7 cellular contexts compared by ENCODE assay signal in the genomic region with DNA sequence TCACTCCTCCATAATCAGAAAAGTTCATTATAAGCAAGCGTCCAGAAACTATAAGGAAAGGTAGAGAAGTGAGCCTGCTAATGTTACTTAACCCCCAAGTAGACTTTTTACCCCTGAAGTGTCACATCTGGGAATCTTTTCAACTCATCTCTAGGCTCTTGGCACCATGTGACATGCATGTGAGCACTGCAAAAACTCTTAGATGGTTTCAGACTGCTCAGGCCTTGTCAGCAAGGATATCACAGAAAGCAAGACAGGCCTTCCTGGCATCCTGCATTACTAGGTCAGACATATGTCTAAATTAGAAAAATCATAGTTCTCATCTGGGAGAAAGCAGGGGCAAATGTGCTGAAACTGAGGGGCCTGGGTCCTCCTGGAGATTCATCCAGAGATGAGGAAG.
DNase-seq lines count a peak whose midpoint lies in the region; ATAC-seq and TF ChIP-seq lines count a peak whose summit lies in the region.

No MANE protein-coding gene starts in this region.

- H3K79me2 ChIP-seq in MM.1S (ENCODE audit: low read length) = no peaks in the 10 kb centered on the region

- H3K4me2 ChIP-seq in MM.1S (ENCODE audit: low read depth, low read length) = peak overlapping the region; percentile 59; the same call in 1 of the 2 replicates

- H3K9ac ChIP-seq in MM.1S (ENCODE audit: low read length) (peak overlapping the region; percentile 34; the same call in 1 of the 2 replicates), rectal smooth muscle tissue (ENCODE audit: low read length) (no peak overlapping the region)

- ATAC-seq in GM19023 (IDR thresholded peaks at IDR 0.05; ENCODE audit: unreplicated experiment) = peak; percentile 15
- ATAC-seq in GM21737 (IDR thresholded peaks at IDR 0.05; ENCODE audit: unreplicated experiment) = peak; percentile 27
- ATAC-seq in HG03565 (IDR thresholded peaks at IDR 0.05; ENCODE audit: unreplicated experiment) = no peak

- H3K27ac ChIP-seq in MM.1S (ENCODE audit: low read length) (peak overlapping the region; percentile 84), rectal smooth muscle tissue (ENCODE audit: low read depth, low read length) (peak overlapping the region; percentile 54)

- TF ChIP-seq CTCF in MM.1S (IDR thresholded peaks at IDR 0.05; ENCODE audit: low read length) = no peak

- H3K4me3 ChIP-seq in MM.1S (ENCODE audit: low read length) (no peak overlapping the region; the same call in 1 of the 2 replicates), rectal smooth muscle tissue (ENCODE audit: low read length) (no peak overlapping the region)

- no peaks in the 10 kb centered on the region for H3K36me3 ChIP-seq in MM.1S (replicated peaks; ENCODE audit: insufficient read depth, low read length)
- no peaks in the 10 kb centered on the region for H3K36me3 ChIP-seq in rectal smooth muscle tissue (ENCODE audit: control insufficient read depth, insufficient read depth, low read length)

- in situ Hi-C loops in ACHN (cut with HindIII; ENCODE audit: low pct_ligation_motif_present, low pct_unique_long_range_greater_than_20kb, low sequenced_read_pairs) = no loop called here

- H2AFZ ChIP-seq in MM.1S (ENCODE audit: low read length) = peak overlapping the region; percentile 45

- peaks cover 28% of the 10 kb centered on the region for H3F3A ChIP-seq in MM.1S (ENCODE audit: insufficient read depth, low read length)

- H3K9me3 ChIP-seq in MM.1S (replicated peaks; ENCODE audit: insufficient read depth, low read length) = no peaks in the 10 kb centered on the region

- H3K4me1 ChIP-seq in MM.1S (ENCODE audit: low read length) (peaks cover 60% of the 10 kb centered on the region), rectal smooth muscle tissue (ENCODE audit: control insufficient read depth, insufficient read depth, low read length) (peaks cover 9% of the 10 kb centered on the region)

- no peaks in the 10 kb centered on the region for H3K9me2 ChIP-seq in MM.1S (replicated peaks; ENCODE audit: insufficient read depth, low read length)

- DNase-seq in MM.1S (peak; percentile 66), ACHN (no peak), kidney tubule cell (ENCODE audit: low spot score) (no peak)

- H4K20me1 ChIP-seq in MM.1S (ENCODE audit: insufficient read depth, low read length) = no peaks in the 10 kb centered on the region

- H3K27me3 ChIP-seq in MM.1S (replicated peaks; ENCODE audit: insufficient read depth, low read length) (no peaks in the 10 kb centered on the region), rectal smooth muscle tissue (ENCODE audit: control insufficient read depth, insufficient read depth, low read length) (no peaks in the 10 kb centered on the region)
